ENCODE assay signal across 1 cellular context in the genomic region with DNA sequence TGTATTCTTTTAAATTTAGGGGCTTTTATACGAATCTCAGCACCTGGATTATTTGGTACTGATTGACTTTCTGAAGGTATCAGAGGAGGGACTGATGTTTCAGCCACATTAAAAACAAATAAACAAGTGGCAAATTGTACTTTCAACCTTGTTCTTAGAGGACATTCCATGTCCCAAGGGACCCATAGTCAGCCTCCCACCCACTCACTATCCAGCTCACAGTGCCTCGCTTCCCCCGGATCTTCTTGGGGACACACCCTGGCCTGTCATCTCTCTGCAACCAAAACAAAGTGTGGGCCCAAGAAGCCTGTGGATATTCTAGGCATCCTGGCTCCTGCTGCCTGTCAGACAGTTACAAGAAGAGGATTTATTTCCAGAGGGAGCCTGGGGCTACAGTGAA.
TF ChIP-seq lines count a peak whose summit lies in the region.

No MANE protein-coding gene starts in this region.

TF ChIP-seq in GM12878, 131 proteins besides CTCF, POLR2A, EP300 and RAD21:
- TF ChIP-seq E2F4 (IDR thresholded peaks at IDR 0.05; ENCODE audit: low read depth, low read length), result no peak
- TF ChIP-seq SRF (IDR thresholded peaks at IDR 0.05; ENCODE audit: low read depth in 2 of 2, low read length in 2 of 2), result no peak
- no peak for TF ChIP-seq TBL1XR1 (IDR thresholded peaks at IDR 0.05; ENCODE audit: low read depth, low read length)
- TF ChIP-seq CBX5 (IDR thresholded peaks at IDR 0.05; ENCODE audit: low read depth), result no peak
